In genomic region chr7:50628469-50629084, GRCh38 we compare ENCODE assay signal across 24 cellular contexts.
DNase-seq lines count a peak whose midpoint lies in the region; ATAC-seq and TF ChIP-seq lines count a peak whose summit lies in the region.
"Had no signal": no experiment of that assay in that cellular context is flagged by ENCODE, and none has a peak within 500 bp of the region (broad histone marks: within the 10 kb centered on the region; RNA-seq: fewer than 3 reads in every experiment).

No MANE protein-coding gene starts in this region.

- BruUV-seq in OCI-LY7 (replicated peaks; lab: Mats Ljungman, UMichigan) = no TSS peak

- H3K4me3 Mint-ChIP-seq in osteocyte (ENCODE audit: unreplicated experiment) = no peak overlapping the region
- H3K4me3 Mint-ChIP-seq: CD4-positive, alpha-beta memory T cell; naive thymus-derived CD8-positive, alpha-beta T cell; stimulated activated naive B cell treated with anti-CD40 and anti-IgM and Interleukin-4, amounts not matched to agents 10 μg/mL and 1 μg/mL and 100 μg/mL, for 72 hours had no signal

- H3K27ac Mint-ChIP-seq in osteocyte (ENCODE audit: unreplicated experiment) = peak overlapping the region; percentile 32
- H3K27ac Mint-ChIP-seq: CD4-positive, alpha-beta memory T cell; stimulated activated naive B cell treated with anti-CD40 and anti-IgM and Interleukin-4, amounts not matched to agents 10 μg/mL and 1 μg/mL and 100 μg/mL, for 72 hours had no signal

- H3K27ac ChIP-seq in OCI-LY7 (ENCODE audit: low read depth, low read length, poor library complexity, severe bottlenecking) (no peak overlapping the region), right cardiac atrium (ENCODE audit: low read length) (peak overlapping the region; percentile 43)
- H3K27ac ChIP-seq: adrenal gland, hepatocyte, SJCRH30 had no signal

- no peaks in the 10 kb centered on the region for H4K20me1 ChIP-seq in OCI-LY7 (ENCODE audit: insufficient read depth, low read length)

- ATAC-seq in right cardiac atrium = no peak
- ATAC-seq: naive thymus-derived CD8-positive, alpha-beta T cell; PC-3 had no signal

- no peaks in the 10 kb centered on the region for H3K27me3 Mint-ChIP-seq in osteocyte (ENCODE audit: unreplicated experiment)

- H3K36me3 Mint-ChIP-seq in osteocyte (ENCODE audit: unreplicated experiment) = peaks cover 18% of the 10 kb centered on the region
- H3K36me3 Mint-ChIP-seq: stimulated activated naive B cell treated with anti-CD40 and anti-IgM and Interleukin-4, amounts not matched to agents 10 μg/mL and 1 μg/mL and 100 μg/mL, for 72 hours had no signal

- no peak overlapping the region for H3K4me3 ChIP-seq in OCI-LY7 (ENCODE audit: low read depth, low read length, poor library complexity, severe bottlenecking)
- H3K4me3 ChIP-seq in right cardiac atrium (ENCODE audit: low read length) = no peak overlapping the region
- H3K4me3 ChIP-seq: adrenal gland, dorsolateral prefrontal cortex, hepatocyte, SJCRH30, thoracic aorta had no signal

- no peak overlapping the region for H3K4me2 ChIP-seq in OCI-LY7 (ENCODE audit: low read length)
- H3K4me2 ChIP-seq: hepatocyte had no signal

- H3K9me2 ChIP-seq in OCI-LY7 (ENCODE audit: insufficient read depth, low read length) = no peaks in the 10 kb centered on the region

- 71% methylated on average over 6 of the region's 6 CpGs for WGBS in right cardiac atrium

- intact Hi-C loops in OCI-LY7 (cut with micrococcal nuclease; ENCODE audit: unreplicated experiment) (no loop called here), right cardiac atrium (cut with DNase I) (loop anchor here in 3 of 4 donors (5.0 to 10.0 kb wide), 2 partner anchors 39 to 456 kb away; no protein-coding TSS in a partner anchor)

- H3K9me3 ChIP-seq in OCI-LY7 (ENCODE audit: low read length) = no peaks in the 10 kb centered on the region
- H3K9me3 ChIP-seq in right cardiac atrium (ENCODE audit: control insufficient read depth, low read length) = no peaks in the 10 kb centered on the region
- H3K9me3 ChIP-seq: adrenal gland, SJCRH30, thoracic aorta had no signal

- no peaks in the 10 kb centered on the region for H3K27me3 ChIP-seq in right cardiac atrium (ENCODE audit: control insufficient read depth, insufficient read depth)
- H3K27me3 ChIP-seq: adrenal gland, dorsolateral prefrontal cortex, hepatocyte had no signal

- no peak overlapping the region for H2AFZ ChIP-seq in OCI-LY7 (ENCODE audit: low read length)
- H2AFZ ChIP-seq: hepatocyte had no signal

- DNase-seq in D341Med (ENCODE audit: low spot score) (peak; percentile 36), OCI-LY7 (ENCODE audit: low spot score) (peak; percentile 13), right cardiac atrium (no peak), osteocyte (ENCODE audit: extremely low spot score, unreplicated experiment) (no peak), MV-4-11 (lab: John Stamatoyannopoulos, UW) (no peak), DMS53 treated with DMSO at 0.1 percent for 48 hours (lab: John Stamatoyannopoulos, UW; ENCODE audit: unreplicated experiment) (no peak), OCI-M2 (lab: John Stamatoyannopoulos, UW; ENCODE audit: unreplicated experiment) (no peak), HuH-7 (ENCODE audit: low spot score) (no peak)
- DNase-seq: activated CD4-positive, alpha-beta T cell treated with anti-CD3 and anti-CD28 coated beads, Interleukin-2, amount 50 U/mL, for 4 hours; activated gamma-delta T cell treated with Interleukin-2 at 50 U/mL for 16 hours; adrenal gland; CD4-positive, alpha-beta memory T cell; DMS53; dorsolateral prefrontal cortex; mesenchymal stem cell; naive thymus-derived CD8-positive, alpha-beta T cell; NCI-H1417; PC-3; SJCRH30; stimulated activated CD4-positive, alpha-beta T cell treated with anti-CD3 and anti-CD28 coated beads, Interleukin-1b, Interleukin-23, amount 100 ng/mL, for 48 hours; stimulated activated naive B cell treated with anti-CD40 and anti-IgM and Interleukin-4, amounts not matched to agents 10 μg/mL and 1 μg/mL and 100 μg/mL, for 72 hours; T-helper 1 cell had no signal

- no peaks in the 10 kb centered on the region for H3K4me1 ChIP-seq in OCI-LY7 (ENCODE audit: insufficient read depth, low read length, poor library complexity, severe bottlenecking)
- peaks cover 25% of the 10 kb centered on the region for H3K4me1 ChIP-seq in right cardiac atrium (ENCODE audit: control insufficient read depth, insufficient read depth, low read length)
- H3K4me1 ChIP-seq: adrenal gland, SJCRH30 had no signal

- H3K79me2 ChIP-seq in OCI-LY7 (ENCODE audit: insufficient read depth, low read depth, low read length) = no peaks in the 10 kb centered on the region

- H3K36me3 ChIP-seq in OCI-LY7 (ENCODE audit: insufficient read depth, low read length) = no peaks in the 10 kb centered on the region
- H3K36me3 ChIP-seq: SJCRH30, thoracic aorta had no signal

- TF ChIP-seq CTCF in OCI-LY7 (conservative IDR thresholded peaks at IDR 0.05; ENCODE audit: low read length) (no peak), osteocyte (IDR thresholded peaks at IDR 0.05) (no peak)

- H3K4me1 Mint-ChIP-seq in osteocyte (ENCODE audit: unreplicated experiment) = peaks cover 20% of the 10 kb centered on the region

- CTCF ChIA-PET in OCI-LY7 (lab: Charles Lee; ENCODE audit: unreplicated experiment) = interaction anchor here (0.6 kb wide), 1 partner anchor 297 kb away, joined by 6 read pairs; no protein-coding TSS in a partner anchor

- POLR2A ChIA-PET in OCI-LY7 (lab: Charles Lee) = interaction anchor here (0.6 to 0.8 kb wide), 3 partner anchors 15 to 264 kb away, joined by 3 read pairs; no protein-coding TSS in a partner anchor

- peaks cover 4% of the 10 kb centered on the region for H3K9me3 Mint-ChIP-seq in osteocyte (ENCODE audit: unreplicated experiment)
- H3K9me3 Mint-ChIP-seq: CD4-positive, alpha-beta memory T cell; naive thymus-derived CD8-positive, alpha-beta T cell had no signal

Comparison
In these comparisons a context has a peak if more than half of its experiments do, and no peak if none do; other contexts are left out.
1. DNase-seq: peak in D341Med (single experiment) and OCI-LY7 (single experiment); none in right cardiac atrium (0 of 3), osteocyte (single experiment), MV-4-11 (single experiment), DMS53 treated with DMSO at 0.1 percent for 48 hours (single experiment), OCI-M2 (single experiment) and HuH-7 (single experiment).